30 cellular contexts compared by ENCODE assay signal in the genomic region with DNA sequence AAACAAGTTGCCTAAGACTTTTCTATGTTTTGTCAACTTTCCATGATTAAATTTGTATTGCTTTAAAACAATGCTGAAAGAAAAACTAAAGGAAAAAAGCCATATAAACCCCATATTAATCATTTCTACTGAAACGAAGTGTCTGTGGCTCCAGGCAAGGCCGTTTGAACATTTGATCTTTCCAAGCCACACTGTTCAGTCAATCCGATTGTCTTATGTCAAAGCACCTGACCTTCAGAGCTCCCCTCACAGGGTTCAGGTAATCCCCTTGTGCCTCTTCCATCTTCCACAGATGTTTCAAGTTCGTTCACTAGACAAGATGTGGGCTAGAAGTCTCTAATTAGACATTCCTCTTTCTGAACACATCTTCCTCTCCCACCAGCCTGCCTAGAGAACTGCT.
"Had no signal": no experiment of that assay in that cellular context is flagged by ENCODE, and none has a peak within 500 bp of the region (broad histone marks: within the 10 kb centered on the region; RNA-seq: fewer than 3 reads in every experiment).

No MANE protein-coding gene starts in this region.

- DNase-seq: activated B cell treated with CpG ODN at 0.5 μM for 24 hours; activated CD4-positive, alpha-beta memory T cell treated with anti-CD3 and anti-CD28 coated beads for 36 hours; activated CD4-positive, alpha-beta T cell treated with anti-CD3 and anti-CD28 coated beads for 48 hours; activated CD4-positive, alpha-beta T cell treated with anti-CD3 and anti-CD28 coated beads, Interleukin-2, amount 50 U/mL, for 1 hour; activated CD4-positive, alpha-beta T cell treated with anti-CD3 and anti-CD28 coated beads, Interleukin-2, amount 50 U/mL, for 4 hours; activated CD4-positive, CD25-positive, alpha-beta regulatory T cell treated with anti-CD3 and anti-CD28 coated beads, Interleukin-2, amount 50 U/mL, for 72 hours; activated CD8-positive, alpha-beta memory T cell treated with anti-CD3 and anti-CD28 coated beads, Interleukin-2, amount 50 U/mL, for 4 hours; activated CD8-positive, alpha-beta T cell treated with anti-CD3 and anti-CD28 coated beads for 36 hours; activated effector memory CD4-positive, alpha-beta T cell treated with anti-CD3 and anti-CD28 coated beads, Interleukin-2, amount 50 U/mL, for 16 hours; activated gamma-delta T cell treated with Interleukin-2 at 50 U/mL for 16 hours; activated naive CD4-positive, alpha-beta T cell treated with anti-CD3 and anti-CD28 coated beads, Interleukin-2, amount 10 ng/mL, durations not matched to agents 7 days and 5 days; activated naive CD4-positive, alpha-beta T cell treated with Interleukin-2 at 50 U/mL for 16 hours; activated naive CD8-positive, alpha-beta T cell treated with anti-CD3 and anti-CD28 coated beads, Interleukin-2, amount 10 ng/mL, durations not matched to agents 7 days and 5 days; activated T-cell treated with anti-CD3 and anti-CD28 coated beads for 4 hours; activated T-cell treated with anti-CD3 and anti-CD28 coated beads, Interleukin-2, amount 50 U/mL, for 4 hours; adrenal gland; amniotic stem cell; aorta; body of pancreas; brain microvascular endothelial cell; central memory CD4-positive, alpha-beta T cell; SW 1271; T-helper 1 cell; T-helper 2 cell; T-helper 9 cell had no signal

- H3K36me3 Mint-ChIP-seq: activated CD4-positive, alpha-beta memory T cell treated with anti-CD3 and anti-CD28 coated beads for 36 hours; activated naive CD4-positive, alpha-beta T cell treated with anti-CD3 and anti-CD28 coated beads, Interleukin-2, amount 10 ng/mL, durations not matched to agents 7 days and 5 days; activated naive CD4-positive, alpha-beta T cell treated with anti-CD3 and anti-CD28 coated beads, Interleukin-2, amount 50 U/mL, for 24 hours; activated naive CD8-positive, alpha-beta T cell treated with anti-CD3 and anti-CD28 coated beads, Interleukin-2, amount 10 ng/mL, durations not matched to agents 7 days and 5 days had no signal

- H3K9me3 Mint-ChIP-seq: activated B cell treated with CpG ODN at 0.5 μM for 24 hours; activated CD4-positive, alpha-beta memory T cell treated with anti-CD3 and anti-CD28 coated beads for 36 hours; activated CD8-positive, alpha-beta T cell treated with anti-CD3 and anti-CD28 coated beads for 36 hours; activated naive CD4-positive, alpha-beta T cell treated with anti-CD3 and anti-CD28 coated beads, Interleukin-2, amount 10 ng/mL, durations not matched to agents 7 days and 5 days; activated naive CD4-positive, alpha-beta T cell treated with anti-CD3 and anti-CD28 coated beads, Interleukin-2, amount 50 U/mL, for 24 hours; activated naive CD8-positive, alpha-beta T cell treated with anti-CD3 and anti-CD28 coated beads, Interleukin-2, amount 10 ng/mL, durations not matched to agents 7 days and 5 days; activated T-cell treated with anti-CD3 and anti-CD28 coated beads, Interleukin-2, amount 50 U/mL, for 4 hours; activated T-helper 1 cell treated with anti-CD3 and anti-CD28 coated beads, Interleukin-12 subunit alpha, Interleukin-12 subunit beta, Interleukin-2, Interleukin-4 antibody, amounts not matched to agents 30 ng/mL and 10 ng/mL and 1 ng/mL, durations not matched to agents 14 hours and 24 hours and 36 hours; activated T-helper 17 cell treated with anti-CD3 and anti-CD28 coated beads, Interleukin-2, amount 50 U/mL, for 72 hours; T-helper 1 cell treated with Interleukin-12 subunit alpha and Interleukin-12 subunit beta and Interleukin-4 antibody, amounts not matched to agents 30 μg/mL and 1 μg/mL, for 36 hours; T-helper 2 cell treated with Interferon-gamma antibody and Interleukin-4, amounts not matched to agents 5 μg/mL and 100 μg/mL, for 36 hours had no signal

- H3K4me3 Mint-ChIP-seq: activated B cell treated with CpG ODN at 0.5 μM for 24 hours; activated CD4-positive, alpha-beta memory T cell treated with anti-CD3 and anti-CD28 coated beads for 36 hours; activated CD8-positive, alpha-beta T cell treated with anti-CD3 and anti-CD28 coated beads for 36 hours; activated naive CD4-positive, alpha-beta T cell treated with anti-CD3 and anti-CD28 coated beads, Interleukin-2, amount 10 ng/mL, durations not matched to agents 7 days and 5 days; activated naive CD4-positive, alpha-beta T cell treated with anti-CD3 and anti-CD28 coated beads, Interleukin-2, amount 50 U/mL, for 24 hours; activated naive CD8-positive, alpha-beta T cell treated with anti-CD3 and anti-CD28 coated beads, Interleukin-2, amount 10 ng/mL, durations not matched to agents 7 days and 5 days; activated T-cell treated with anti-CD3 and anti-CD28 coated beads, Interleukin-2, amount 50 U/mL, for 4 hours; activated T-helper 1 cell treated with anti-CD3 and anti-CD28 coated beads, Interleukin-12 subunit alpha, Interleukin-12 subunit beta, Interleukin-2, Interleukin-4 antibody, amounts not matched to agents 30 ng/mL and 10 ng/mL and 1 ng/mL, durations not matched to agents 14 hours and 24 hours and 36 hours; activated T-helper 17 cell treated with anti-CD3 and anti-CD28 coated beads, Interleukin-2, amount 50 U/mL, for 72 hours; T-helper 1 cell treated with Interleukin-12 subunit alpha and Interleukin-12 subunit beta and Interleukin-4 antibody, amounts not matched to agents 30 μg/mL and 1 μg/mL, for 36 hours; T-helper 2 cell treated with Interferon-gamma antibody and Interleukin-4, amounts not matched to agents 5 μg/mL and 100 μg/mL, for 36 hours had no signal

- ATAC-seq: body of pancreas had no signal

- H3K27ac Mint-ChIP-seq: activated B cell treated with CpG ODN at 0.5 μM for 24 hours; activated CD4-positive, alpha-beta memory T cell treated with anti-CD3 and anti-CD28 coated beads for 36 hours; activated CD8-positive, alpha-beta T cell treated with anti-CD3 and anti-CD28 coated beads for 36 hours; activated naive CD4-positive, alpha-beta T cell treated with anti-CD3 and anti-CD28 coated beads, Interleukin-2, amount 10 ng/mL, durations not matched to agents 7 days and 5 days; activated naive CD4-positive, alpha-beta T cell treated with anti-CD3 and anti-CD28 coated beads, Interleukin-2, amount 50 U/mL, for 24 hours; activated naive CD8-positive, alpha-beta T cell treated with anti-CD3 and anti-CD28 coated beads, Interleukin-2, amount 10 ng/mL, durations not matched to agents 7 days and 5 days; activated T-helper 1 cell treated with anti-CD3 and anti-CD28 coated beads, Interleukin-12 subunit alpha, Interleukin-12 subunit beta, Interleukin-2, Interleukin-4 antibody, amounts not matched to agents 30 ng/mL and 10 ng/mL and 1 ng/mL, durations not matched to agents 14 hours and 24 hours and 36 hours; activated T-helper 17 cell treated with anti-CD3 and anti-CD28 coated beads, Interleukin-2, amount 50 U/mL, for 72 hours; T-helper 1 cell treated with Interleukin-12 subunit alpha and Interleukin-12 subunit beta and Interleukin-4 antibody, amounts not matched to agents 30 μg/mL and 1 μg/mL, for 36 hours; T-helper 2 cell treated with Interferon-gamma antibody and Interleukin-4, amounts not matched to agents 5 μg/mL and 100 μg/mL, for 36 hours had no signal

- H3K27me3 Mint-ChIP-seq: activated B cell treated with CpG ODN at 0.5 μM for 24 hours; activated CD4-positive, alpha-beta memory T cell treated with anti-CD3 and anti-CD28 coated beads for 36 hours; activated CD8-positive, alpha-beta T cell treated with anti-CD3 and anti-CD28 coated beads for 36 hours; activated naive CD4-positive, alpha-beta T cell treated with anti-CD3 and anti-CD28 coated beads, Interleukin-2, amount 10 ng/mL, durations not matched to agents 7 days and 5 days; activated naive CD4-positive, alpha-beta T cell treated with anti-CD3 and anti-CD28 coated beads, Interleukin-2, amount 50 U/mL, for 24 hours; activated naive CD8-positive, alpha-beta T cell treated with anti-CD3 and anti-CD28 coated beads, Interleukin-2, amount 10 ng/mL, durations not matched to agents 7 days and 5 days; activated T-helper 17 cell treated with anti-CD3 and anti-CD28 coated beads, Interleukin-2, amount 50 U/mL, for 72 hours had no signal

- H3K4me1 Mint-ChIP-seq: activated B cell treated with CpG ODN at 0.5 μM for 24 hours; activated naive CD4-positive, alpha-beta T cell treated with anti-CD3 and anti-CD28 coated beads, Interleukin-2, amount 10 ng/mL, durations not matched to agents 7 days and 5 days; activated naive CD4-positive, alpha-beta T cell treated with anti-CD3 and anti-CD28 coated beads, Interleukin-2, amount 50 U/mL, for 24 hours; activated naive CD8-positive, alpha-beta T cell treated with anti-CD3 and anti-CD28 coated beads, Interleukin-2, amount 10 ng/mL, durations not matched to agents 7 days and 5 days; activated T-helper 17 cell treated with anti-CD3 and anti-CD28 coated beads, Interleukin-2, amount 50 U/mL, for 72 hours had no signal
